In genomic region chr3:187747506-187747905, GRCh38 we compare ENCODE assay signal across 11 cellular contexts. TPM values are rescaled to one million over a fixed set of nuclear protein-coding genes. Genes with fewer than 3 reads are reported as not detected.
A peak's percentile ranks its signal among the peaks of the same experiment; 100 is the strongest.
DNase-seq lines count a peak whose midpoint lies in the region; ATAC-seq and TF ChIP-seq lines count a peak whose summit lies in the region.
"Had no signal": no experiment of that assay in that cellular context is flagged by ENCODE, and none has a peak within 500 bp of the region (broad histone marks: within the 10 kb centered on the region; RNA-seq: fewer than 3 reads in every experiment).

No MANE protein-coding gene starts in this region.

- H3K27me3 Mint-ChIP-seq in T-helper 17 cell: no peaks in the 10 kb centered on the region

- peak overlapping the region in 1 of 2 experiments; percentile 62; a peak in 2 of 4 replicates for H3K4me3 ChIP-seq in DND-41 (ENCODE audit: low read depth in 1 of 2, low read length in 2 of 2)
- no peak overlapping the region for H3K4me3 ChIP-seq in iPS-20b (ENCODE audit: low read length)
- H3K4me3 ChIP-seq in sigmoid colon: no peak overlapping the region
- H3K4me3 ChIP-seq in trophoblast cell (ENCODE audit: low read depth, low read length): no peak overlapping the region
- H3K4me3 ChIP-seq: colonic mucosa had no signal

- peaks cover 33% of the 10 kb centered on the region for H3K4me1 Mint-ChIP-seq in T-helper 17 cell

- WGBS in sigmoid colon, 2 donors: 43 to 56% methylated on average over 5 of the region's 5 CpGs
- no CpG with 5 or more reads among the region's 5 CpGs for WGBS in trophoblast cell (ENCODE audit: extremely low coverage, insufficient coverage, insufficient read length)

- H3K4me1 ChIP-seq in DND-41 (ENCODE audit: insufficient read depth, low read length) (peaks cover 56% of the 10 kb centered on the region), iPS-20b (ENCODE audit: insufficient read depth, low read length) (peaks cover 47% of the 10 kb centered on the region), sigmoid colon (peaks cover 3 to 52% (median 38%) of the 10 kb centered on the region in 4 donors), trophoblast cell (ENCODE audit: control insufficient read depth in 1 of 2, insufficient read depth in 2 of 2, low read length in 2 of 2) (peaks cover 0 to 6% of the 10 kb centered on the region in 2 experiments)
- H3K4me1 ChIP-seq: colonic mucosa had no signal

- ATAC-seq in DND-41 (ENCODE audit: insufficient read depth, low read depth) (no peak), T-helper 17 cell (no peak)

- H3K4ac ChIP-seq in trophoblast cell (ENCODE audit: low read depth, low read length): no peak overlapping the region

- H4K20me1 ChIP-seq in DND-41 (ENCODE audit: insufficient read depth, low read length): no peaks in the 10 kb centered on the region

- TF ChIP-seq POLR2A in sigmoid colon (IDR thresholded peaks at IDR 0.05): no peak

- H3K27me3 ChIP-seq in DND-41 (ENCODE audit: insufficient read depth, low read length, poor library complexity) (no peaks in the 10 kb centered on the region), iPS-20b (ENCODE audit: insufficient read depth, low read length) (peaks cover 20% of the 10 kb centered on the region; the same call in 1 of the 2 replicates), sigmoid colon (no peaks in the 10 kb centered on the region), trophoblast cell (ENCODE audit: insufficient read depth, low read length) (no peaks in the 10 kb centered on the region)
- H3K27me3 ChIP-seq: colonic mucosa had no signal

- H3K4me2 ChIP-seq in DND-41 (ENCODE audit: insufficient read depth, low read length) (peak overlapping the region; percentile 61), trophoblast cell (ENCODE audit: low read length) (no peak overlapping the region)

- TF ChIP-seq EP300 in sigmoid colon (IDR thresholded peaks at IDR 0.05): no peak

- H3K79me2 ChIP-seq in DND-41 (ENCODE audit: insufficient read depth, low read length) (peaks cover 48% of the 10 kb centered on the region), trophoblast cell (ENCODE audit: control insufficient read depth, insufficient read depth, low read length, poor library complexity) (peaks cover 11% of the 10 kb centered on the region)

- no peak overlapping the region for H2AK5ac ChIP-seq in trophoblast cell (ENCODE audit: low read length)

- DNase-seq in DND-41 (no peak), T-helper 17 cell (no peak), sigmoid colon (no peak), SW 1271 (lab: John Stamatoyannopoulos, UW) (no peak), trophoblast cell (no peak), NCI-H1436 treated with DMSO at 0.1 percent for 48 hours (lab: John Stamatoyannopoulos, UW) (no peak), GM20000 (ENCODE audit: low spot score) (no peak)

- H3K27ac ChIP-seq in DND-41 (ENCODE audit: low read length) (peak overlapping the region; percentile 99), iPS-20b (ENCODE audit: low read length) (no peak overlapping the region), sigmoid colon (peak overlapping the region; percentile 90 to 99 (median 96)), trophoblast cell (ENCODE audit: low read depth, low read length) (no peak overlapping the region)
- H3K27ac ChIP-seq: colonic mucosa, VCaP had no signal

- no peak overlapping the region for H2BK5ac ChIP-seq in trophoblast cell (ENCODE audit: low read depth, low read length, poor library complexity)

- no peak overlapping the region for H3K14ac ChIP-seq in trophoblast cell (ENCODE audit: low read length)

- peak overlapping the region; percentile 99 for H3K27ac Mint-ChIP-seq in T-helper 17 cell

- no peak overlapping the region for H4K91ac ChIP-seq in trophoblast cell (ENCODE audit: low read depth, low read length)

- no peak overlapping the region for H3K18ac ChIP-seq in trophoblast cell (ENCODE audit: low read length)

- no peak overlapping the region for H2BK12ac ChIP-seq in trophoblast cell (ENCODE audit: low read length)

- H2BK120ac ChIP-seq in trophoblast cell (ENCODE audit: insufficient read depth, low read length, poor library complexity): no peak overlapping the region

- peaks cover 28% of the 10 kb centered on the region for H3K79me1 ChIP-seq in trophoblast cell (ENCODE audit: low read length)

- peaks cover 6% of the 10 kb centered on the region for H3K36me3 Mint-ChIP-seq in T-helper 17 cell (ENCODE audit: low read depth)

- no peak overlapping the region for H3K23ac ChIP-seq in trophoblast cell (ENCODE audit: low read length)

- H3K36me3 ChIP-seq in DND-41 (ENCODE audit: insufficient read depth, low read length): no peaks in the 10 kb centered on the region; the same call in 1 of the 2 replicates
- H3K36me3 ChIP-seq in iPS-20b (ENCODE audit: insufficient read depth, low read depth, low read length): no peaks in the 10 kb centered on the region
- H3K36me3 ChIP-seq in sigmoid colon: no peaks in the 10 kb centered on the region
- no peaks in the 10 kb centered on the region for H3K36me3 ChIP-seq in trophoblast cell (ENCODE audit: control insufficient read depth in 1 of 2, insufficient read depth in 2 of 2, low read length in 2 of 2)
- H3K36me3 ChIP-seq: colonic mucosa had no signal

- H3K9me3 ChIP-seq in DND-41 (ENCODE audit: insufficient read depth, low read length, severe bottlenecking) (no peaks in the 10 kb centered on the region), T-helper 17 cell (ENCODE audit: control insufficient read depth, low read length, poor library complexity, severe bottlenecking) (no peaks in the 10 kb centered on the region), iPS-20b (ENCODE audit: insufficient read depth, low read depth, low read length) (no peaks in the 10 kb centered on the region), sigmoid colon (no peaks in the 10 kb centered on the region), trophoblast cell (ENCODE audit: insufficient read depth, low read depth, low read length) (no peaks in the 10 kb centered on the region)
- H3K9me3 ChIP-seq: colonic mucosa had no signal

- H2AFZ ChIP-seq in DND-41 (ENCODE audit: low read depth, low read length) (no peak overlapping the region), trophoblast cell (ENCODE audit: insufficient read depth, low read length, poor library complexity) (no peak overlapping the region)

- no peak for TF ChIP-seq CTCF in DND-41 (IDR thresholded peaks at IDR 0.05; ENCODE audit: borderline replicate concordance, extremely low read depth, low read length, poor library complexity, severe bottlenecking)
- no peak for TF ChIP-seq CTCF in sigmoid colon (IDR thresholded peaks at IDR 0.05)
- no peak for TF ChIP-seq CTCF in GM20000 (IDR thresholded peaks at IDR 0.05; ENCODE audit: extremely low read depth, missing control alignments)

- intact Hi-C loops in sigmoid colon (cut with DNase I): loop anchor here (10.0 kb wide), 2 partner anchors 867 to 967 kb away; no protein-coding TSS in a partner anchor

- peak overlapping the region; percentile 99 for H3K9ac ChIP-seq in DND-41 (ENCODE audit: low read depth, low read length)
- peak overlapping the region; percentile 9; the same call in 1 of the 2 replicates for H3K9ac ChIP-seq in iPS-20b (ENCODE audit: low read depth, low read length)
- H3K9ac ChIP-seq in trophoblast cell (ENCODE audit: low read length): no peak overlapping the region

- no peak overlapping the region for H4K12ac ChIP-seq in trophoblast cell (ENCODE audit: low read depth, low read length)

- no peak overlapping the region for H3K4me3 Mint-ChIP-seq in T-helper 17 cell

- H4K8ac ChIP-seq in trophoblast cell (ENCODE audit: low read depth, low read length): no peak overlapping the region

RNA-seq across cellular contexts. Expression of gene BCL6, which starts 2.2 kb away (rescaled TPM):
- total RNA-seq in T-helper 17 cell: 10 to 100 TPM; 25.8 to 29.7 TPM
- total RNA-seq in sigmoid colon: 100 to 1,000 TPM in 1 of 4 donors, 10 to 100 TPM in 3; 51.4 to 233 (median 80.7) TPM
- polyA plus RNA-seq in sigmoid colon: 10 to 100 TPM in 1 of 3 donors, 1 to 10 TPM in 2; 4.9 to 30.6 (median 7.2) TPM
- 17.5 and 18.7 TPM in 2 replicates for polyA plus RNA-seq in trophoblast cell (2013)

RNA-seq across cellular contexts. Expression of gene RTP2, which starts 45.1 kb away (rescaled TPM):
- total RNA-seq in T-helper 17 cell (not detected), sigmoid colon (not detected)
- not detected for polyA plus RNA-seq in sigmoid colon
- polyA plus RNA-seq in trophoblast cell (2013): not detected in 2 replicates
- total RNA-seq: colonic mucosa, kidney epithelial cell had no signal

Comparison
In these comparisons a context has a peak if more than half of its experiments do, and no peak if none do; other contexts are left out.
1. H3K27ac ChIP-seq: peak in DND-41 (single experiment) and sigmoid colon (4 of 4); none in iPS-20b (single experiment) and trophoblast cell (single experiment).